8 cellular contexts compared by ENCODE assay signal in genomic region chr2:109129921-109130725, GRCh38. TPM values are rescaled to one million over a fixed set of nuclear protein-coding genes. Genes with fewer than 3 reads are reported as not detected.
A peak's percentile ranks its signal among the peaks of the same experiment; 100 is the strongest.
DNase-seq lines count a peak whose midpoint lies in the region; ATAC-seq, FAIRE-seq and TF ChIP-seq lines count a peak whose summit lies in the region.

No MANE protein-coding gene starts in this region.

- no peaks in the 10 kb centered on the region for H3K36me3 ChIP-seq in kidney (ENCODE audit: control insufficient read depth in 1 of 2, insufficient read depth in 2 of 2, low read length in 2 of 2)

- H3K27me3 Mint-ChIP-seq in activated naive CD8-positive, alpha-beta T cell treated with anti-CD3 and anti-CD28 coated beads for 36 hours = peaks cover 4% of the 10 kb centered on the region

- intact Hi-C loops in kidney (cut with DNase I) = loop anchor here (5.0 kb wide), 1 partner anchor 382 kb away; no protein-coding TSS in a partner anchor

- ATAC-seq in stimulated activated naive CD8-positive, alpha-beta T cell treated with anti-CD3 and anti-CD28 coated beads, Interleukin-15, Interleukin-2, amounts not matched to agents 100 U/mL and 50 U/mL, for 24 hours = peak; percentile 4

- peak overlapping the region in 1 of 2 donors; percentile 76 for H3K27ac ChIP-seq in kidney (ENCODE audit: low read depth in 2 of 2, low read length in 2 of 2)

- H3K36me3 Mint-ChIP-seq in activated naive CD8-positive, alpha-beta T cell treated with anti-CD3 and anti-CD28 coated beads for 36 hours = peaks cover 2% of the 10 kb centered on the region

- FAIRE-seq in kidney (lab: Jason Lieb, UNC) = no peak

- peaks cover 42% of the 10 kb centered on the region for H3K4me1 Mint-ChIP-seq in activated naive CD8-positive, alpha-beta T cell treated with anti-CD3 and anti-CD28 coated beads for 36 hours

- DNase-seq in NCI-H82 (lab: John Stamatoyannopoulos, UW) = peak; percentile 30
- no peak for DNase-seq in NCI-H82 treated with DMSO at 0.1 percent for 48 hours (lab: John Stamatoyannopoulos, UW; ENCODE audit: unreplicated experiment)
- DNase-seq in activated naive CD8-positive, alpha-beta T cell treated with anti-CD3 and anti-CD28 coated beads for 36 hours = peak; percentile 39
- no peak for DNase-seq in kidney
- peak; percentile 34 for DNase-seq in stimulated activated naive CD8-positive, alpha-beta T cell treated with anti-CD3 and anti-CD28 coated beads, Interleukin-15, Interleukin-2, amounts not matched to agents 100 U/mL and 50 U/mL, for 24 hours
- DNase-seq in HUDEP-2 (lab: John Stamatoyannopoulos, UW; ENCODE audit: unreplicated experiment in 76 of 76) = no peak
- DNase-seq in NCI-H345 treated with DMSO at 0.1 percent for 48 hours (lab: John Stamatoyannopoulos, UW; ENCODE audit: unreplicated experiment) = no peak
- no peak for DNase-seq in SIG-M5 treated with dmso at 0.1 percent for 504 hours (lab: John Stamatoyannopoulos, UW; ENCODE audit: unreplicated experiment)

- H3K9me3 Mint-ChIP-seq in activated naive CD8-positive, alpha-beta T cell treated with anti-CD3 and anti-CD28 coated beads for 36 hours = no peaks in the 10 kb centered on the region

- TF ChIP-seq CTCF in kidney (IDR thresholded peaks at IDR 0.05; ENCODE audit: borderline replicate concordance, extremely low read depth, insufficient read depth) = no peak

- H3K9me3 ChIP-seq in kidney (ENCODE audit: control insufficient read depth in 1 of 2, low read length in 2 of 2) = no peaks in the 10 kb centered on the region

- H3K4me1 ChIP-seq in kidney (ENCODE audit: control insufficient read depth in 1 of 2, insufficient read depth in 1 of 2, low read depth in 1 of 2, low read length in 2 of 2) = peaks cover 0 to 2% of the 10 kb centered on the region in 2 donors

- peak overlapping the region; percentile 17 to 44 for H3K9ac ChIP-seq in kidney (ENCODE audit: low read length in 2 of 2)

- H3K4me3 Mint-ChIP-seq in activated naive CD8-positive, alpha-beta T cell treated with anti-CD3 and anti-CD28 coated beads for 36 hours = peak overlapping the region; percentile 89

- peak overlapping the region; percentile 82 for H3K27ac Mint-ChIP-seq in activated naive CD8-positive, alpha-beta T cell treated with anti-CD3 and anti-CD28 coated beads for 36 hours

- H3K4me3 ChIP-seq in kidney (ENCODE audit: low read length in 2 of 2) = peak overlapping the region; percentile 69 to 75

RNA-seq across cellular contexts. Expression of gene SH3RF3, which starts 1.1 kb away (rescaled TPM):
- total RNA-seq in activated naive CD8-positive, alpha-beta T cell treated with anti-CD3 and anti-CD28 coated beads for 36 hours = 1 to 10 TPM; 2.2 to 2.5 TPM
- 10.7 TPM for total RNA-seq in kidney
- 1.7 TPM for polyA plus RNA-seq in kidney (ENCODE audit: insufficient read depth, low read depth, low replicate concordance)

Comparison
In these comparisons a context has a peak if more than half of its experiments do, and no peak if none do; other contexts are left out.
1. DNase-seq: peak in NCI-H82 (single experiment), activated naive CD8-positive, alpha-beta T cell treated with anti-CD3 and anti-CD28 coated beads for 36 hours (single experiment) and stimulated activated naive CD8-positive, alpha-beta T cell treated with anti-CD3 and anti-CD28 coated beads, Interleukin-15, Interleukin-2, amounts not matched to agents 100 U/mL and 50 U/mL, for 24 hours (single experiment); none in NCI-H82 treated with DMSO at 0.1 percent for 48 hours (single experiment), kidney (single experiment), HUDEP-2 (0 of 76), NCI-H345 treated with DMSO at 0.1 percent for 48 hours (single experiment) and SIG-M5 treated with dmso at 0.1 percent for 504 hours (single experiment).